ENCODE assay signal across 14 cellular contexts in the genomic region with DNA sequence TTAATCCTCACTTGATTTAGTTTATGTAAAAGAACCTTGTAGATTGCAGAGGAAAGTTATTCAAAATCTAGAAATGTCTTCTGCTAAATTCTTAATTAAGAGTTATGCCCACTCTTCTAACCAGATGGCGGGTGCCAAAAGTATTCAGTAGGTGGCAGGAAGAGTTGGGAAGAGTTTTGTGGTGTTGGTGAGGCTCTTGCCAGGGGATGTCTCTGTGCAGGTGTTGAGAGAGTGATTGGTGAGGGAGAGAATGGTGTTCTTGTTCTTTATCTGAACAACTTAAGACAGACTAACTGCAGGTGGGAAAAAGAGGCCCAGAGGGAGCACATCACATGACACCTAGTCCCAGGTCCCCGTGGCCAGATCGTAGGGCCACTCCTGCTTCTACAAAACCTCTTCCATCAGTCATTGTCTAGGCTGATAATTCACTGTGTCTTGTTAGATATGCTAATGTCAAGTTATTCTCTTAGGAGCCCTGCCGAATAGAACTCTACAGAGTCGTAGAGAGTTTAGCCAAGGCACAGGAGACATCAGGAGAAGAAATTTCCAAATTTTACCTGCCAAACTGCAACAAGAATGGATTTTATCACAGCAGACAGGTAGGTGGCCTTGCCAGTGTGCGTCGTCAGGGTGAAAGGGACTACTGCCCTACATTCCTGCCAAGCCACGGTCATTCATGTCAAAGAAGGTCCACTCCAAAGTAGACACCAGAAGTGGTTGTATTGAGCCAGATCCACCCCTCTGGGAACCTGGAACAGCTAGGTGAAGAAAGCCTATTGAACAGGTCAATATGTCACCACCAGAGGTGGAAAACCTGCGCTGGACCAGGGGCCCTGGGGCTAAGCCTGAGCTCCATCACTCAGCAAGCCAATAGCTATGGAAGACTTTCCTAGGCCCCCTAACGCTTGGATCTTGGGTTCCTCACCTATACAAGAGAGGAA. TPM values are rescaled to one million over a fixed set of nuclear protein-coding genes. Genes with fewer than 3 reads are reported as not detected.
DNase-seq lines count a peak whose midpoint lies in the region; ATAC-seq and TF ChIP-seq lines count a peak whose summit lies in the region.
"Had no signal": no experiment of that assay in that cellular context is flagged by ENCODE, and none has a peak within 500 bp of the region (broad histone marks: within the 10 kb centered on the region; RNA-seq: fewer than 3 reads in every experiment).

No MANE protein-coding gene starts in this region.

- no peaks in the 10 kb centered on the region for H4K20me1 ChIP-seq in OCI-LY7 (ENCODE audit: insufficient read depth, low read length)
- no peaks in the 10 kb centered on the region for H4K20me1 ChIP-seq in neural cell (ENCODE audit: insufficient read depth)

- H3K9ac ChIP-seq in neural cell (ENCODE audit: low read length), result no peak overlapping the region

- H3K36me3 ChIP-seq in OCI-LY7 (ENCODE audit: insufficient read depth, low read length) (no peaks in the 10 kb centered on the region), neural cell (ENCODE audit: insufficient read depth, low read length) (no peaks in the 10 kb centered on the region)
- H3K36me3 ChIP-seq: SJCRH30 had no signal

- H3K36me3 Mint-ChIP-seq in CD4-positive, alpha-beta T cell (ENCODE audit: low read depth), result no peaks in the 10 kb centered on the region
- no peaks in the 10 kb centered on the region for H3K36me3 Mint-ChIP-seq in chondrocyte (ENCODE audit: low read depth)

- DNase-seq in CD4-positive, alpha-beta T cell, result no peak
- DNase-seq in OCI-LY7 (ENCODE audit: low spot score), result no peak
- DNase-seq in chondrocyte (ENCODE audit: low spot score), result no peak
- no peak for DNase-seq in glomerular visceral epithelial cell (ENCODE audit: extremely low spot score)
- DNase-seq in nucleus accumbens (lab: John Stamatoyannopoulos, UW), result no peak
- no peak for DNase-seq in SIG-M5 treated with dmso at 0.1 percent for 504 hours (lab: John Stamatoyannopoulos, UW; ENCODE audit: unreplicated experiment)
- DNase-seq: NCI-H187, NCI-H2107, NCI-H510A had no signal

- H3K4me2 ChIP-seq in OCI-LY7 (ENCODE audit: low read length) (no peak overlapping the region), neural cell (ENCODE audit: low read length) (no peak overlapping the region)

- no peaks in the 10 kb centered on the region for H3K9me3 ChIP-seq in CD4-positive, alpha-beta T cell (ENCODE audit: control insufficient read depth, low read length)
- H3K9me3 ChIP-seq in OCI-LY7 (ENCODE audit: low read length) (no peaks in the 10 kb centered on the region), neural cell (ENCODE audit: low read length) (no peaks in the 10 kb centered on the region)
- H3K9me3 ChIP-seq: Caco-2, SJCRH30 had no signal

- BruUV-seq in OCI-LY7 (replicated peaks; lab: Mats Ljungman, UMichigan), result no TSS peak

- ATAC-seq in CD4-positive, alpha-beta T cell (ENCODE audit: poor library complexity), result no peak
- no peak for ATAC-seq in esophagus mucosa

- no peak overlapping the region for H3K4me3 Mint-ChIP-seq in CD4-positive, alpha-beta T cell
- H3K4me3 Mint-ChIP-seq in chondrocyte (ENCODE audit: unreplicated experiment), result no peak overlapping the region
- H3K4me3 Mint-ChIP-seq: T-helper 1 cell treated with Interleukin-12 subunit alpha and Interleukin-12 subunit beta and Interleukin-4 antibody, amounts not matched to agents 30 μg/mL and 1 μg/mL, for 36 hours had no signal

- CTCF ChIA-PET in CD4-positive, alpha-beta T cell (lab: Charles Lee), result interaction anchor here (0.6 kb wide), 1 partner anchor 195 kb away, joined by 3 read pairs; no protein-coding TSS in a partner anchor
- CTCF ChIA-PET in OCI-LY7 (lab: Charles Lee; ENCODE audit: unreplicated experiment), result no interaction called here

- no peaks in the 10 kb centered on the region for H3K4me1 Mint-ChIP-seq in CD4-positive, alpha-beta T cell (ENCODE audit: low read depth)
- peaks cover 30% of the 10 kb centered on the region for H3K4me1 Mint-ChIP-seq in chondrocyte (ENCODE audit: low read depth)

- no peak overlapping the region for H3K27ac ChIP-seq in CD4-positive, alpha-beta T cell (ENCODE audit: low read depth, low read length)
- H3K27ac ChIP-seq in OCI-LY7 (ENCODE audit: low read depth, low read length, poor library complexity, severe bottlenecking) (no peak overlapping the region), neural cell (ENCODE audit: low read length) (no peak overlapping the region)
- H3K27ac ChIP-seq: SJCRH30 had no signal

- POLR2A ChIA-PET in CD4-positive, alpha-beta T cell (lab: Charles Lee), result no interaction called here
- POLR2A ChIA-PET in OCI-LY7 (lab: Charles Lee), result interaction anchor here (0.6 to 0.7 kb wide), 2 partner anchors 53 to 503 kb away, joined by 3 read pairs; no protein-coding TSS in a partner anchor

- no peak overlapping the region for H2AFZ ChIP-seq in OCI-LY7 (ENCODE audit: low read length)
- H2AFZ ChIP-seq in neural cell (ENCODE audit: low read depth, low read length), result no peak overlapping the region

- H3K79me2 ChIP-seq in OCI-LY7 (ENCODE audit: insufficient read depth, low read depth, low read length), result no peaks in the 10 kb centered on the region
- no peaks in the 10 kb centered on the region for H3K79me2 ChIP-seq in neural cell (replicated peaks; ENCODE audit: insufficient read depth, low read length)

- peaks cover 84% of the 10 kb centered on the region for H3K27me3 Mint-ChIP-seq in CD4-positive, alpha-beta T cell
- no peaks in the 10 kb centered on the region for H3K27me3 Mint-ChIP-seq in chondrocyte (ENCODE audit: low read depth)

- H3F3A ChIP-seq in neural cell (ENCODE audit: insufficient read depth, low read length, poor library complexity, severe bottlenecking), result no peaks in the 10 kb centered on the region

- H3K27ac Mint-ChIP-seq in CD4-positive, alpha-beta T cell, result no peak overlapping the region
- H3K27ac Mint-ChIP-seq in chondrocyte (ENCODE audit: unreplicated experiment), result no peak overlapping the region
- H3K27ac Mint-ChIP-seq: T-helper 1 cell treated with Interleukin-12 subunit alpha and Interleukin-12 subunit beta and Interleukin-4 antibody, amounts not matched to agents 30 μg/mL and 1 μg/mL, for 36 hours had no signal

- H3K9me2 ChIP-seq in OCI-LY7 (ENCODE audit: insufficient read depth, low read length), result no peaks in the 10 kb centered on the region
- H3K9me2 ChIP-seq in neural cell (ENCODE audit: insufficient read depth, low read length), result no peaks in the 10 kb centered on the region

- TF ChIP-seq EP300 in neural cell (conservative IDR thresholded peaks at IDR 0.05; ENCODE audit: poor library complexity, severe bottlenecking), result no peak

- TF ChIP-seq CTCF in CD4-positive, alpha-beta T cell (IDR thresholded peaks at IDR 0.05), result peak; percentile 4
- TF ChIP-seq CTCF in OCI-LY7 (conservative IDR thresholded peaks at IDR 0.05; ENCODE audit: low read length), result peak; percentile 2; the same call in 1 of the 2 replicates
- peak; percentile 32 for TF ChIP-seq CTCF in chondrocyte (IDR thresholded peaks at IDR 0.05)
- TF ChIP-seq CTCF in neural cell (IDR thresholded peaks at IDR 0.05; ENCODE audit: poor library complexity, severe bottlenecking), result no peak

- intact Hi-C loops in CD4-positive, alpha-beta T cell (cut with DNase I, micrococcal nuclease), result loop anchor here in 1 of 2 experiments (2.0 kb wide), 2 partner anchors 1197 to 1363 kb away; no protein-coding TSS in a partner anchor
- intact Hi-C loops in OCI-LY7 (cut with micrococcal nuclease; ENCODE audit: unreplicated experiment), result no loop called here

- H3K9me3 Mint-ChIP-seq in CD4-positive, alpha-beta T cell, result no peaks in the 10 kb centered on the region
- no peaks in the 10 kb centered on the region for H3K9me3 Mint-ChIP-seq in chondrocyte (ENCODE audit: low read depth)
- H3K9me3 Mint-ChIP-seq: T-helper 1 cell treated with Interleukin-12 subunit alpha and Interleukin-12 subunit beta and Interleukin-4 antibody, amounts not matched to agents 30 μg/mL and 1 μg/mL, for 36 hours had no signal

- peak; percentile 0 for TF ChIP-seq RAD21 in neural cell (conservative IDR thresholded peaks at IDR 0.05)

- H3K4me3 ChIP-seq in OCI-LY7 (ENCODE audit: low read depth, low read length, poor library complexity, severe bottlenecking) (no peak overlapping the region), neural cell (ENCODE audit: low read length) (no peak overlapping the region)
- H3K4me3 ChIP-seq: SJCRH30 had no signal

- no peaks in the 10 kb centered on the region for H3K4me1 ChIP-seq in OCI-LY7 (ENCODE audit: insufficient read depth, low read length, poor library complexity, severe bottlenecking)
- H3K4me1 ChIP-seq: Caco-2, SJCRH30 had no signal

- peaks cover 51% of the 10 kb centered on the region for H3K27me3 ChIP-seq in CD4-positive, alpha-beta T cell (ENCODE audit: control insufficient read depth, insufficient read depth, low read length)
- H3K27me3 ChIP-seq in neural cell (ENCODE audit: insufficient read depth, low read depth, low read length), result peaks cover 32% of the 10 kb centered on the region

TF ChIP-seq in neural cell, 6 proteins besides CTCF, POLR2A, EP300 and RAD21 (continues in another document):
- TF ChIP-seq POLR2AphosphoS5 (IDR thresholded peaks at IDR 0.05), result no peak

RNA-seq across cellular contexts. Expression of a gene that starts 3.4 kb away (rescaled TPM):
- total RNA-seq in CD4-positive, alpha-beta T cell, result not detected
- total RNA-seq in OCI-LY7 (2014; rRNA removed; shearing (Covaris generic)), result not detected in 2 replicates
- total RNA-seq in OCI-LY7 (2022), result not detected in 2 replicates
- 0.30 to 1.7 TPM (median 0.62 TPM) in 3 replicates for total RNA-seq in chondrocyte
- polyA plus RNA-seq in neural cell, result not detected in 2 replicates
- not detected in 2 replicates for polyA minus RNA-seq in neural cell
- not detected for total RNA-seq in esophagus mucosa
- total RNA-seq: Caco-2, SJCRH30 had no signal

RNA-seq across cellular contexts. Expression of a gene that starts 18.9 kb away (rescaled TPM):
- not detected for total RNA-seq in CD4-positive, alpha-beta T cell
- total RNA-seq in OCI-LY7 (2014; rRNA removed; shearing (Covaris generic)), result not detected in 2 replicates
- not detected in 2 replicates for total RNA-seq in OCI-LY7 (2022)
- not detected in 3 replicates for total RNA-seq in chondrocyte
- polyA plus RNA-seq in neural cell, result not detected in 2 replicates
- not detected in 2 replicates for polyA minus RNA-seq in neural cell
- total RNA-seq in esophagus mucosa, result not detected
- total RNA-seq: Caco-2, SJCRH30 had no signal

RNA-seq across cellular contexts. Expression of a gene that starts 29.3 kb away (rescaled TPM):
- total RNA-seq in CD4-positive, alpha-beta T cell, result 1 to 10 TPM; 8.0 to 10.0 TPM
- total RNA-seq in OCI-LY7 (2014; rRNA removed; shearing (Covaris generic)), result not detected in 2 replicates
- total RNA-seq in OCI-LY7 (2022) (not detected in 2 replicates), chondrocyte (1,747 to 1,749 TPM (median 1,748 TPM) in 3 replicates), esophagus mucosa (7.9 TPM)
- 1.6 and 3.9 TPM in 2 replicates for polyA plus RNA-seq in neural cell
- 1.2 and 1.3 TPM in 2 replicates for polyA minus RNA-seq in neural cell
- total RNA-seq: SJCRH30 had no signal

Comparison
In these comparisons a context has a peak if more than half of its experiments do, and no peak if none do; other contexts are left out.
1. RNA of a gene that starts 29.3 kb away (total RNA-seq): 1,747 to 1,749 TPM in chondrocyte; 8.0 to 10.0 TPM in CD4-positive, alpha-beta T cell, 7.9 TPM in esophagus mucosa (single experiment) and not detected in OCI-LY7; every median in the first group is over 100 times any median in the second.